1 cellular context compared by ENCODE assay signal in genomic region chr2:11422901-11423435, GRCh38.
TF ChIP-seq lines count a peak whose summit lies in the region.

No MANE protein-coding gene starts in this region.

TF ChIP-seq in HepG2, 621 proteins besides CTCF, POLR2A, EP300 and RAD21 (continued from another document):
- TF ChIP-seq DDIT3 (CRISPR knock-in tag; IDR thresholded peaks at IDR 0.05) (no peak), SMARCC2 (IDR thresholded peaks at IDR 0.05) (no peak), ZNF883 (CRISPR knock-in tag; IDR thresholded peaks at IDR 0.05; ENCODE audit: not compliant biosample characterization) (no peak), NPAS2 (CRISPR knock-in tag; IDR thresholded peaks at IDR 0.05; ENCODE audit: borderline replicate concordance) (no peak), ZNF121 (CRISPR knock-in tag; IDR thresholded peaks at IDR 0.05) (peak; percentile 100), MEF2D (CRISPR knock-in tag; IDR thresholded peaks at IDR 0.05) (no peak), ZNF296 (CRISPR knock-in tag; conservative IDR thresholded peaks at IDR 0.05) (no peak), ZNF512B (CRISPR knock-in tag; IDR thresholded peaks at IDR 0.05; ENCODE audit: borderline replicate concordance) (no peak), NCOA2 (CRISPR knock-in tag; IDR thresholded peaks at IDR 0.05) (peak; percentile 77), SMAD9 (CRISPR knock-in tag; IDR thresholded peaks at IDR 0.05) (no peak), ZNF260 (CRISPR knock-in tag; IDR thresholded peaks at IDR 0.05; ENCODE audit: borderline replicate concordance, low read depth) (no peak), ZNF629 (CRISPR knock-in tag; conservative IDR thresholded peaks at IDR 0.05) (peak; percentile 28; the same call in 1 of the 2 replicates), SAP130 (CRISPR knock-in tag; IDR thresholded peaks at IDR 0.05; ENCODE audit: low read depth) (peak; percentile 87), KAT2B (IDR thresholded peaks at IDR 0.05; ENCODE audit: borderline replicate concordance, low read depth, low read length) (no peak), RXRA (CRISPR knock-in tag; IDR thresholded peaks at IDR 0.05) (peak; percentile 86), ZNF333 (CRISPR knock-in tag; IDR thresholded peaks at IDR 0.05; ENCODE audit: borderline replicate concordance) (no peak), AGO2 (optimal IDR thresholded peaks at IDR 0.05; ENCODE audit: low read depth, low read length) (no peak), AGO1 (IDR thresholded peaks at IDR 0.05; ENCODE audit: low read depth, low read length, poor library complexity, severe bottlenecking) (no peak), XRCC5 (optimal IDR thresholded peaks at IDR 0.05; ENCODE audit: low read length) (no peak), NR2F6 (IDR thresholded peaks at IDR 0.05) (peak; percentile 80), NR2F6 (CRISPR knock-in tag; IDR thresholded peaks at IDR 0.05) (peak; percentile 87), FOXJ3 (CRISPR knock-in tag; IDR thresholded peaks at IDR 0.05; ENCODE audit: borderline replicate concordance) (peak; percentile 72), REL (CRISPR knock-in tag; conservative IDR thresholded peaks at IDR 0.05) (no peak), PHF8 (CRISPR knock-in tag; IDR thresholded peaks at IDR 0.05) (no peak), ZNF383 (CRISPR knock-in tag; IDR thresholded peaks at IDR 0.05; ENCODE audit: borderline replicate concordance) (no peak), KLF16 (CRISPR knock-in tag; IDR thresholded peaks at IDR 0.05) (no peak), HNF1B (CRISPR knock-in tag; IDR thresholded peaks at IDR 0.05) (no peak), ZSCAN20 (CRISPR knock-in tag; IDR thresholded peaks at IDR 0.05; ENCODE audit: borderline replicate concordance) (no peak), ZNF30 (CRISPR knock-in tag; IDR thresholded peaks at IDR 0.05) (no peak), ZNF235 (CRISPR knock-in tag; IDR thresholded peaks at IDR 0.05; ENCODE audit: borderline replicate concordance) (no peak), HOXA9 (CRISPR knock-in tag; IDR thresholded peaks at IDR 0.05; ENCODE audit: borderline replicate concordance) (no peak), ZNF468 (CRISPR knock-in tag; IDR thresholded peaks at IDR 0.05) (no peak), AHDC1 (CRISPR knock-in tag; IDR thresholded peaks at IDR 0.05; ENCODE audit: borderline replicate concordance) (peak; percentile 78)
- TF ChIP-seq, protein P1, sequence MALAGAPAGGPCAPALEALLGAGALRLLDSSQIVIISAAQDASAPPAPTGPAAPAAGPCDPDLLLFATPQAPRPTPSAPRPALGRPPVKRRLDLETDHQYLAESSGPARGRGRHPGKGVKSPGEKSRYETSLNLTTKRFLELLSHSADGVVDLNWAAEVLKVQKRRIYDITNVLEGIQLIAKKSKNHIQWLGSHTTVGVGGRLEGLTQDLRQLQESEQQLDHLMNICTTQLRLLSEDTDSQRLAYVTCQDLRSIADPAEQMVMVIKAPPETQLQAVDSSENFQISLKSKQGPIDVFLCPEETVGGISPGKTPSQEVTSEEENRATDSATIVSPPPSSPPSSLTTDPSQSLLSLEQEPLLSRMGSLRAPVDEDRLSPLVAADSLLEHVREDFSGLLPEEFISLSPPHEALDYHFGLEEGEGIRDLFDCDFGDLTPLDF (CRISPR knock-in tag; IDR thresholded peaks at IDR 0.05), result no peak
- TF ChIP-seq, protein P2, sequence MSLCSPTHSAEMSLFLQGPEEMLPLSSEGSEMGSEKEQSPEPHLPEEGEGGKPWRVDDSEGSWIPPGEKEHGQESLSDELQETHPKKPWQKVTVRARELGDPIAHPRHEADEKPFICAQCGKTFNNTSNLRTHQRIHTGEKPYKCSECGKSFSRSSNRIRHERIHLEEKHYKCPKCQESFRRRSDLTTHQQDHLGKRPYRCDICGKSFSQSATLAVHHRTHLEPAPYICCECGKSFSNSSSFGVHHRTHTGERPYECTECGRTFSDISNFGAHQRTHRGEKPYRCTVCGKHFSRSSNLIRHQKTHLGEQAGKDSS (CRISPR knock-in tag; IDR thresholded peaks at IDR 0.05; ENCODE audit: borderline replicate concordance, low read depth), result no peak
